Comparison of ENCODE assay signal across 13 cellular contexts in the genomic region with DNA sequence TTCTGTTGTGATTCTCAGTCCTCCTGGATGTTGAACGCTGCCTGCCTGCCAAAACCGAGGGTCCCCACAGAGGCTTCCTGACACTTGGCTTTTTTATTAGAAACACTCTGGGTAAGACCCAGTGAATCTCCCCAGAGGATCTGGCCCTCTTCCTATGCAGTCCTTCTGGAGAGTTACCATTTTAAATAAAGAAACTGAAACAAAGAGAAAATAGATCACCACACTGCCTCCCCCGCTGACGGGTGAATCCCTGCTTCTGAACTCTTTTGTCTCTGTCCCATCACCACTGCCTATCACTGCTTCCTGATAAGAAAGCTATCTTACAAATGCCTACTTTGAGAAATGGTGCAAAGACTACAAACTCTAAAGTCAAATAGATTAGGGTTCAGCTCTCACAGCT.
DNase-seq lines count a peak whose midpoint lies in the region; ATAC-seq and TF ChIP-seq lines count a peak whose summit lies in the region.
"Had no signal": no experiment of that assay in that cellular context is flagged by ENCODE, and none has a peak within 500 bp of the region (broad histone marks: within the 10 kb centered on the region; RNA-seq: fewer than 3 reads in every experiment).

No MANE protein-coding gene starts in this region.

- H3K4me3 Mint-ChIP-seq in activated CD4-positive, alpha-beta T cell treated with anti-CD3 and anti-CD28 coated beads for 36 hours: no peak overlapping the region
- H3K4me3 Mint-ChIP-seq in activated naive CD4-positive, alpha-beta T cell treated with anti-CD3 and anti-CD28 coated beads, Interleukin-2, amount 10 ng/mL, durations not matched to agents 7 days and 5 days: no peak overlapping the region
- no peak overlapping the region for H3K4me3 Mint-ChIP-seq in activated T-helper 2 cell treated with anti-CD3 and anti-CD28 coated beads, Interferon-gamma antibody, Interleukin-2, Interleukin-4, amounts not matched to agents 10 μg/mL and 5 μg/mL and 100 μg/mL, durations not matched to agents 14 hours and 24 hours and 36 hours (ENCODE audit: low read depth)
- H3K4me3 Mint-ChIP-seq: T-helper 17 cell had no signal

- no peaks in the 10 kb centered on the region for H3K4me1 Mint-ChIP-seq in activated CD4-positive, alpha-beta T cell treated with anti-CD3 and anti-CD28 coated beads for 36 hours
- H3K4me1 Mint-ChIP-seq in activated naive CD4-positive, alpha-beta T cell treated with anti-CD3 and anti-CD28 coated beads, Interleukin-2, amount 10 ng/mL, durations not matched to agents 7 days and 5 days: no peaks in the 10 kb centered on the region
- no peaks in the 10 kb centered on the region for H3K4me1 Mint-ChIP-seq in activated T-helper 2 cell treated with anti-CD3 and anti-CD28 coated beads, Interferon-gamma antibody, Interleukin-2, Interleukin-4, amounts not matched to agents 10 μg/mL and 5 μg/mL and 100 μg/mL, durations not matched to agents 14 hours and 24 hours and 36 hours (ENCODE audit: low read depth)
- H3K4me1 Mint-ChIP-seq: T-helper 17 cell had no signal

- H3K27ac Mint-ChIP-seq in activated CD4-positive, alpha-beta T cell treated with anti-CD3 and anti-CD28 coated beads for 36 hours: no peak overlapping the region
- H3K27ac Mint-ChIP-seq in activated naive CD4-positive, alpha-beta T cell treated with anti-CD3 and anti-CD28 coated beads, Interleukin-2, amount 10 ng/mL, durations not matched to agents 7 days and 5 days: no peak overlapping the region
- no peak overlapping the region for H3K27ac Mint-ChIP-seq in activated T-helper 2 cell treated with anti-CD3 and anti-CD28 coated beads, Interferon-gamma antibody, Interleukin-2, Interleukin-4, amounts not matched to agents 10 μg/mL and 5 μg/mL and 100 μg/mL, durations not matched to agents 14 hours and 24 hours and 36 hours
- H3K27ac Mint-ChIP-seq: T-helper 17 cell had no signal

- intact Hi-C loops in activated CD4-positive, alpha-beta T cell treated with anti-CD3 and anti-CD28 coated beads for 36 hours (cut with DNase I, micrococcal nuclease): no loop called here
- intact Hi-C loops in Right ventricle myocardium superior (cut with DNase I): no loop called here
- intact Hi-C loops in activated T-helper 2 cell treated with anti-CD3 and anti-CD28 coated beads, Interferon-gamma antibody, Interleukin-2, Interleukin-4, amounts not matched to agents 10 μg/mL and 5 μg/mL and 100 μg/mL, durations not matched to agents 14 hours and 24 hours and 36 hours (cut with micrococcal nuclease): no loop called here

- H3K4me1 ChIP-seq in gastroesophageal sphincter: peaks cover 0 to 21% (median 5%) of the 10 kb centered on the region in 3 donors

- H3K36me3 ChIP-seq in gastroesophageal sphincter: no peaks in the 10 kb centered on the region
- H3K36me3 ChIP-seq: stomach had no signal

- peak overlapping the region; percentile 28 to 66 (median 46) for H3K27ac ChIP-seq in gastroesophageal sphincter
- H3K27ac ChIP-seq: stomach had no signal

- no peaks in the 10 kb centered on the region for H3K27me3 ChIP-seq in gastroesophageal sphincter
- H3K27me3 ChIP-seq: stomach had no signal

- TF ChIP-seq POLR2A in gastroesophageal sphincter (IDR thresholded peaks at IDR 0.05): no peak

- no peaks in the 10 kb centered on the region for H3K9me3 ChIP-seq in gastroesophageal sphincter
- H3K9me3 ChIP-seq: stomach had no signal

- TF ChIP-seq CTCF in GM12865 (IDR thresholded peaks at IDR 0.05; ENCODE audit: insufficient read depth, low read depth, low read length, missing control alignments): no peak
- no peak for TF ChIP-seq CTCF in gastroesophageal sphincter (IDR thresholded peaks at IDR 0.05)

- TF ChIP-seq EP300 in gastroesophageal sphincter (IDR thresholded peaks at IDR 0.05): no peak

- H3K27me3 Mint-ChIP-seq in activated CD4-positive, alpha-beta T cell treated with anti-CD3 and anti-CD28 coated beads for 36 hours: peaks cover 12% of the 10 kb centered on the region
- peaks cover 16% of the 10 kb centered on the region for H3K27me3 Mint-ChIP-seq in activated naive CD4-positive, alpha-beta T cell treated with anti-CD3 and anti-CD28 coated beads, Interleukin-2, amount 10 ng/mL, durations not matched to agents 7 days and 5 days
- H3K27me3 Mint-ChIP-seq in activated T-helper 2 cell treated with anti-CD3 and anti-CD28 coated beads, Interferon-gamma antibody, Interleukin-2, Interleukin-4, amounts not matched to agents 10 μg/mL and 5 μg/mL and 100 μg/mL, durations not matched to agents 14 hours and 24 hours and 36 hours (ENCODE audit: low read depth): peaks cover 22% of the 10 kb centered on the region

- no peaks in the 10 kb centered on the region for H3K36me3 Mint-ChIP-seq in activated CD4-positive, alpha-beta T cell treated with anti-CD3 and anti-CD28 coated beads for 36 hours (ENCODE audit: low read depth)
- no peaks in the 10 kb centered on the region for H3K36me3 Mint-ChIP-seq in activated naive CD4-positive, alpha-beta T cell treated with anti-CD3 and anti-CD28 coated beads, Interleukin-2, amount 10 ng/mL, durations not matched to agents 7 days and 5 days
- no peaks in the 10 kb centered on the region for H3K36me3 Mint-ChIP-seq in activated T-helper 2 cell treated with anti-CD3 and anti-CD28 coated beads, Interferon-gamma antibody, Interleukin-2, Interleukin-4, amounts not matched to agents 10 μg/mL and 5 μg/mL and 100 μg/mL, durations not matched to agents 14 hours and 24 hours and 36 hours (ENCODE audit: low read depth)

- ATAC-seq in GM21447 (IDR thresholded peaks at IDR 0.05; ENCODE audit: unreplicated experiment) (peak; percentile 80), HG03135 (IDR thresholded peaks at IDR 0.05; ENCODE audit: unreplicated experiment) (peak; percentile 52), gastroesophageal sphincter (no peak), Right ventricle myocardium superior (ENCODE audit: poor library complexity) (no peak)
- no peak for ATAC-seq in activated CD4-positive, alpha-beta T cell treated with anti-CD3 and anti-CD28 coated beads for 36 hours
- ATAC-seq: T-helper 17 cell had no signal

- no peaks in the 10 kb centered on the region for H3K9me3 Mint-ChIP-seq in activated CD4-positive, alpha-beta T cell treated with anti-CD3 and anti-CD28 coated beads for 36 hours (ENCODE audit: low read depth)
- no peaks in the 10 kb centered on the region for H3K9me3 Mint-ChIP-seq in activated naive CD4-positive, alpha-beta T cell treated with anti-CD3 and anti-CD28 coated beads, Interleukin-2, amount 10 ng/mL, durations not matched to agents 7 days and 5 days
- no peaks in the 10 kb centered on the region for H3K9me3 Mint-ChIP-seq in activated T-helper 2 cell treated with anti-CD3 and anti-CD28 coated beads, Interferon-gamma antibody, Interleukin-2, Interleukin-4, amounts not matched to agents 10 μg/mL and 5 μg/mL and 100 μg/mL, durations not matched to agents 14 hours and 24 hours and 36 hours

- DNase-seq in GM12865 (ENCODE audit: low read depth) (peak; percentile 24), Right ventricle myocardium superior (no peak)
- no peak for DNase-seq in activated CD4-positive, alpha-beta T cell treated with anti-CD3 and anti-CD28 coated beads for 36 hours
- no peak for DNase-seq in activated naive CD4-positive, alpha-beta T cell treated with anti-CD3 and anti-CD28 coated beads, Interleukin-2, amount 10 ng/mL, durations not matched to agents 7 days and 5 days
- DNase-seq in activated T-helper 2 cell treated with anti-CD3 and anti-CD28 coated beads, Interferon-gamma antibody, Interleukin-2, Interleukin-4, amounts not matched to agents 10 μg/mL and 5 μg/mL and 100 μg/mL, durations not matched to agents 14 hours and 24 hours and 36 hours (ENCODE audit: low spot score): no peak
- DNase-seq: activated T-cell treated with anti-CD3 and anti-CD28 coated beads, Interleukin-2, amount 50 U/mL, for 1 hour; cerebellar nuclear complex; NCI-H2171; stomach; T-helper 17 cell had no signal

- H3K4me3 ChIP-seq in GM12865 (ENCODE audit: low read depth, low read length) (peak overlapping the region; percentile 21; the same call in 1 of the 2 replicates), gastroesophageal sphincter (no peak overlapping the region)
- H3K4me3 ChIP-seq: stomach had no signal

- CTCF ChIA-PET in activated CD4-positive, alpha-beta T cell treated with anti-CD3 and anti-CD28 coated beads for 36 hours (lab: Charles Lee): interaction anchor here (0.7 kb wide), 1 partner anchor 399 kb away, joined by 6 read pairs; no protein-coding TSS in a partner anchor
- CTCF ChIA-PET in activated naive CD4-positive, alpha-beta T cell treated with anti-CD3 and anti-CD28 coated beads, Interleukin-2, amount 10 ng/mL, durations not matched to agents 7 days and 5 days (lab: Charles Lee): no interaction called here

- POLR2A ChIA-PET in activated CD4-positive, alpha-beta T cell treated with anti-CD3 and anti-CD28 coated beads for 36 hours (lab: Charles Lee): no interaction called here

- 12 to 46% methylated on average over 2 to 4 of the region's 4 CpGs for WGBS in gastroesophageal sphincter (ENCODE audit: low coverage in 1 of 2), 2 donors

Comparison
In these comparisons a context has a peak if more than half of its experiments do, and no peak if none do; other contexts are left out.
1. ATAC-seq: peak in GM21447 (single experiment) and HG03135 (single experiment); none in gastroesophageal sphincter (single experiment), activated CD4-positive, alpha-beta T cell treated with anti-CD3 and anti-CD28 coated beads for 36 hours (single experiment) and Right ventricle myocardium superior (single experiment).